In genomic region chr1:170668301-170668789, GRCh38 we compare ENCODE assay signal across 1 cellular context.
A peak's percentile ranks its signal among the peaks of the same experiment; 100 is the strongest.
TF ChIP-seq lines count a peak whose summit lies in the region.

No MANE protein-coding gene starts in this region.

TF ChIP-seq in endothelial cell of umbilical vein, 7 proteins besides CTCF, POLR2A, EP300 and RAD21 (continued from another document):
- TF ChIP-seq EZH2 (IDR thresholded peaks at IDR 0.05; ENCODE audit: borderline replicate concordance, low read depth, low read length, severe bottlenecking), result peak; percentile 29
